In the genomic region with DNA sequence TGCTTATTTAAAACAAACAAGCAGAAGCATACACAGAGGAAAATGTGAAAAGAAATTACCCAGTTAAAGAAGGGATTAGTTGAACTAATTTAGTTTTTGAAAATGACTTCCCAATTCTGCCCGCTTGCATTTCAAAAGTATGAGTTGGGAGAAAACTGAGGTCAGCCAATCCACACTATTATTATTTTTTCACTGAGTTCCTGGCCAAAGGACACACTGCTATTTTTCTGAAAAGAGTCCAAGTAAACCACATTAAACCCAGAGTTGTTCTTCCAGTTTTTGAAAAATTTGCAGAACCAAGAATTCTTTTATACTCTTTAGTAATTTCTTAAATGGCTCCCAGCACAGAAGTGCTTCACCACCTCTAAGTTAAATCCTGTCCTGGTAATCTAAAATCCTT, we compare ENCODE assay signal across 35 cellular contexts.
"Had no signal": no experiment of that assay in that cellular context is flagged by ENCODE, and none has a peak within 500 bp of the region (broad histone marks: within the 10 kb centered on the region; RNA-seq: fewer than 3 reads in every experiment).

No MANE protein-coding gene starts in this region.

- H3K4me1 ChIP-seq: pancreas, psoas muscle had no signal

- H3K27me3 Mint-ChIP-seq: activated CD4-positive, alpha-beta T cell treated with anti-CD3 and anti-CD28 coated beads, Interleukin-2, amount 10 ng/mL, durations not matched to agents 7 days and 5 days; activated CD8-positive, alpha-beta T cell treated with anti-CD3 and anti-CD28 coated beads for 36 hours; brain; effector memory CD8-positive, alpha-beta T cell; naive B cell; stimulated activated naive B cell treated with anti-CD40 and anti-IgM and Interleukin-4, amounts not matched to agents 10 μg/mL and 1 μg/mL and 100 μg/mL, for 72 hours had no signal

- H3K27me3 ChIP-seq: cardiac muscle cell, dorsolateral prefrontal cortex, gastroesophageal sphincter, pancreas, stomach, suprapubic skin, tibial nerve had no signal

- H3K4me1 Mint-ChIP-seq: mesothelial cell of epicardium, nephron progenitor cell had no signal

- ATAC-seq: activated CD8-positive, alpha-beta T cell treated with anti-CD3 and anti-CD28 coated beads for 36 hours; effector memory CD8-positive, alpha-beta T cell; gastroesophageal sphincter; left cardiac atrium; left ventricle myocardium superior; pancreas; stimulated activated naive B cell treated with anti-CD40 and anti-IgM and Interleukin-4, amounts not matched to agents 10 μg/mL and 1 μg/mL and 100 μg/mL, for 72 hours had no signal

- FAIRE-seq: keratinocyte, pancreas, urothelium cell line had no signal

- H3K4me2 ChIP-seq: smooth muscle cell had no signal

- DNase-seq: activated CD4-positive, alpha-beta T cell treated with anti-CD3 and anti-CD28 coated beads, Interleukin-2, amount 10 ng/mL, durations not matched to agents 7 days and 5 days; activated CD4-positive, CD25-positive, alpha-beta regulatory T cell treated with anti-CD3 and anti-CD28 coated beads, Interleukin-2, amount 50 U/mL, for 72 hours; activated CD8-positive, alpha-beta T cell treated with anti-CD3 and anti-CD28 coated beads for 36 hours; activated gamma-delta T cell; activated naive CD4-positive, alpha-beta T cell treated with anti-CD3 and anti-CD28 coated beads, Interleukin-2, amount 50 U/mL, for 16 hours; activated T-cell treated with anti-CD3 and anti-CD28 coated beads for 4 hours; amniotic stem cell; cerebellar nuclear complex; dorsolateral prefrontal cortex; effector memory CD8-positive, alpha-beta T cell; erythroblast; hippocampal formation; left cardiac atrium; left ventricle myocardium superior; naive B cell; nephron progenitor cell; pancreas; psoas muscle; stimulated activated CD4-positive, alpha-beta T cell treated with anti-CD3 and anti-CD28 coated beads, Interleukin-1b, Interleukin-23, amount 100 ng/mL, for 48 hours; stimulated activated CD4-positive, alpha-beta T cell treated with anti-CD3 and anti-CD28 coated beads, Interleukin-4, amount 100 ng/mL, for 4 hours; stimulated activated CD8-positive, alpha-beta memory T cell treated with anti-CD3 and anti-CD28 coated beads, Interleukin-4, amount 100 ng/mL, for 48 hours; stimulated activated naive B cell treated with anti-CD40 and anti-IgM and Interleukin-4, amounts not matched to agents 10 μg/mL and 1 μg/mL and 100 μg/mL, for 72 hours; stomach; T-helper 9 cell had no signal

- H3K4me3 Mint-ChIP-seq: activated CD4-positive, alpha-beta T cell treated with anti-CD3 and anti-CD28 coated beads, Interleukin-2, amount 10 ng/mL, durations not matched to agents 7 days and 5 days; activated CD8-positive, alpha-beta T cell treated with anti-CD3 and anti-CD28 coated beads for 36 hours; activated T-helper 1 cell treated with anti-CD3 and anti-CD28 coated beads, Interleukin-12 subunit alpha, Interleukin-12 subunit beta, Interleukin-2, Interleukin-4 antibody, amounts not matched to agents 30 ng/mL and 10 ng/mL and 1 ng/mL, durations not matched to agents 14 hours and 24 hours and 36 hours; brain; effector memory CD8-positive, alpha-beta T cell; mesothelial cell of epicardium; nephron progenitor cell; stimulated activated naive B cell treated with anti-CD40 and anti-IgM and Interleukin-4, amounts not matched to agents 10 μg/mL and 1 μg/mL and 100 μg/mL, for 72 hours had no signal

- H3K27ac Mint-ChIP-seq: activated CD4-positive, alpha-beta T cell treated with anti-CD3 and anti-CD28 coated beads, Interleukin-2, amount 10 ng/mL, durations not matched to agents 7 days and 5 days; activated CD8-positive, alpha-beta T cell treated with anti-CD3 and anti-CD28 coated beads for 36 hours; activated T-helper 1 cell treated with anti-CD3 and anti-CD28 coated beads, Interleukin-12 subunit alpha, Interleukin-12 subunit beta, Interleukin-2, Interleukin-4 antibody, amounts not matched to agents 30 ng/mL and 10 ng/mL and 1 ng/mL, durations not matched to agents 14 hours and 24 hours and 36 hours; brain; effector memory CD8-positive, alpha-beta T cell; mesothelial cell of epicardium; naive B cell; nephron progenitor cell; stimulated activated naive B cell treated with anti-CD40 and anti-IgM and Interleukin-4, amounts not matched to agents 10 μg/mL and 1 μg/mL and 100 μg/mL, for 72 hours had no signal

- H3K4me3 ChIP-seq: cardiac muscle cell, coronary artery, dorsolateral prefrontal cortex, gastroesophageal sphincter, pancreas, psoas muscle, smooth muscle cell, stomach, suprapubic skin, tibial nerve had no signal

- H3K9me3 ChIP-seq: gastroesophageal sphincter, pancreas, psoas muscle, stomach, suprapubic skin, tibial nerve had no signal

- H3K27ac ChIP-seq: cardiac muscle cell, dorsolateral prefrontal cortex, gastroesophageal sphincter, pancreas, psoas muscle, stomach, suprapubic skin, tibial nerve had no signal
